9 cellular contexts compared by ENCODE assay signal in genomic region chr6:130223508-130223907, GRCh38. TPM values are rescaled to one million over a fixed set of nuclear protein-coding genes. Genes with fewer than 3 reads are reported as not detected.
DNase-seq lines count a peak whose midpoint lies in the region; ATAC-seq, FAIRE-seq and TF ChIP-seq lines count a peak whose summit lies in the region.
"Had no signal": no experiment of that assay in that cellular context is flagged by ENCODE, and none has a peak within 500 bp of the region (broad histone marks: within the 10 kb centered on the region; RNA-seq: fewer than 3 reads in every experiment).

No MANE protein-coding gene starts in this region.

- H3K27me3 ChIP-seq in CD4-positive, alpha-beta T cell (ENCODE audit: control insufficient read depth, insufficient read depth, low read length): no peaks in the 10 kb centered on the region
- no peaks in the 10 kb centered on the region for H3K27me3 ChIP-seq in KMS-11 (ENCODE audit: insufficient read depth, low read depth)
- H3K27me3 ChIP-seq: right lobe of liver had no signal

- DNase-seq in CD4-positive, alpha-beta T cell: peak; percentile 20 to 65 (median 49)
- DNase-seq in activated T-cell treated with anti-CD3 and anti-CD28 coated beads, Interleukin-2, amount 50 U/mL, for 72 hours: peak; percentile 62 to 64
- DNase-seq in stimulated activated CD4-positive, alpha-beta T cell treated with anti-CD3 and anti-CD28 coated beads, Interleukin-2, amount 100 ng/mL, for 24 hours: peak; percentile 62 to 69
- DNase-seq in RCC 7860 (ENCODE audit: low spot score): no peak
- DNase-seq in DMS153 treated with DMSO at 0.1 percent for 48 hours (lab: John Stamatoyannopoulos, UW; ENCODE audit: unreplicated experiment): no peak
- DNase-seq in left colon: no peak
- DNase-seq: right lobe of liver had no signal

- no peaks in the 10 kb centered on the region for H4K20me1 ChIP-seq in KMS-11 (ENCODE audit: insufficient read depth)

- TF ChIP-seq CTCF in CD4-positive, alpha-beta T cell (IDR thresholded peaks at IDR 0.05): no peak
- peak; percentile 40; the same call in 1 of the 2 replicates for TF ChIP-seq CTCF in KMS-11 (conservative IDR thresholded peaks at IDR 0.05; ENCODE audit: low read depth, low read length)

- peaks cover 41% of the 10 kb centered on the region for H3K4me1 Mint-ChIP-seq in CD4-positive, alpha-beta T cell (ENCODE audit: low read depth)
- peaks cover 26% of the 10 kb centered on the region for H3K4me1 Mint-ChIP-seq in activated T-cell treated with anti-CD3 and anti-CD28 coated beads, Interleukin-2, amount 50 U/mL, for 72 hours (ENCODE audit: low read depth)

- H3K4me1 ChIP-seq in KMS-11 (ENCODE audit: low read depth, poor library complexity, severe bottlenecking): peaks cover 12% of the 10 kb centered on the region
- H3K4me1 ChIP-seq: right lobe of liver had no signal

- H3K79me2 ChIP-seq in KMS-11 (ENCODE audit: insufficient read depth, low read depth): no peaks in the 10 kb centered on the region

- H3K36me3 ChIP-seq in KMS-11 (ENCODE audit: insufficient read depth): no peaks in the 10 kb centered on the region
- H3K36me3 ChIP-seq: right lobe of liver had no signal

- no peak for FAIRE-seq in RCC 7860 (lab: Jason Lieb, UNC)

- H3K27me3 Mint-ChIP-seq in CD4-positive, alpha-beta T cell: no peaks in the 10 kb centered on the region
- H3K27me3 Mint-ChIP-seq in activated T-cell treated with anti-CD3 and anti-CD28 coated beads, Interleukin-2, amount 50 U/mL, for 72 hours (ENCODE audit: low read depth): no peaks in the 10 kb centered on the region

- H3K27ac ChIP-seq in CD4-positive, alpha-beta T cell (ENCODE audit: low read depth, low read length): peak overlapping the region; percentile 13
- no peak overlapping the region; the same call in 1 of the 2 replicates for H3K27ac ChIP-seq in KMS-11
- H3K27ac ChIP-seq: right lobe of liver had no signal

- peak overlapping the region; percentile 37; the same call in 1 of the 2 replicates for H3K4me2 ChIP-seq in KMS-11

- peaks cover 9% of the 10 kb centered on the region for H3K36me3 Mint-ChIP-seq in CD4-positive, alpha-beta T cell (ENCODE audit: low read depth)
- peaks cover 2 to 4% of the 10 kb centered on the region in 2 donors for H3K36me3 Mint-ChIP-seq in activated T-cell treated with anti-CD3 and anti-CD28 coated beads, Interleukin-2, amount 50 U/mL, for 72 hours (ENCODE audit: insufficient read depth in 2 of 2)

- intact Hi-C loops in CD4-positive, alpha-beta T cell (cut with DNase I, micrococcal nuclease): loop anchor here in 1 of 2 experiments (5.0 kb wide), 1 partner anchor 86 kb away; no protein-coding TSS in a partner anchor
- intact Hi-C loops in left colon (cut with DNase I, micrococcal nuclease): no loop called here

- peak overlapping the region; percentile 77 for H3K4me3 Mint-ChIP-seq in CD4-positive, alpha-beta T cell
- peak overlapping the region; percentile 20 to 50 for H3K4me3 Mint-ChIP-seq in activated T-cell treated with anti-CD3 and anti-CD28 coated beads, Interleukin-2, amount 50 U/mL, for 72 hours

- H2AFZ ChIP-seq in KMS-11 (ENCODE audit: low read depth): 0 out of 2 replicates have a peak overlapping the region, but pooled peaks have one; percentile 25

- H3K27ac Mint-ChIP-seq in CD4-positive, alpha-beta T cell: peak overlapping the region; percentile 92
- H3K27ac Mint-ChIP-seq in activated T-cell treated with anti-CD3 and anti-CD28 coated beads, Interleukin-2, amount 50 U/mL, for 72 hours: no peak overlapping the region

- CTCF ChIA-PET in CD4-positive, alpha-beta T cell (lab: Charles Lee): interaction anchor here (0.7 to 1.8 kb wide), 5 partner anchors 8 to 28 kb away, joined by 3 to 8 read pairs (median 5); no protein-coding TSS in a partner anchor

- POLR2A ChIA-PET in CD4-positive, alpha-beta T cell (lab: Charles Lee): interaction anchor here (0.6 to 1.6 kb wide), 13 partner anchors 8 to 204 kb away, joined by 3 to 6 read pairs (median 4); no protein-coding TSS in a partner anchor

- H3K9me3 ChIP-seq in CD4-positive, alpha-beta T cell (ENCODE audit: control insufficient read depth, low read length): no peaks in the 10 kb centered on the region
- H3K9me3 ChIP-seq: right lobe of liver had no signal

- H3K4me3 ChIP-seq in KMS-11 (IDR thresholded peaks at IDR 0.05; ENCODE audit: insufficient read depth, low read depth, low read length): no peak overlapping the region
- H3K4me3 ChIP-seq: right lobe of liver had no signal

- H3K9ac ChIP-seq in KMS-11: no peak overlapping the region

- peaks cover 13% of the 10 kb centered on the region for H3K9me3 Mint-ChIP-seq in CD4-positive, alpha-beta T cell
- peaks cover 2 to 3% of the 10 kb centered on the region in 2 donors for H3K9me3 Mint-ChIP-seq in activated T-cell treated with anti-CD3 and anti-CD28 coated beads, Interleukin-2, amount 50 U/mL, for 72 hours

- ATAC-seq in CD4-positive, alpha-beta T cell (ENCODE audit: poor library complexity): peak; percentile 93
- ATAC-seq in GM21447 (IDR thresholded peaks at IDR 0.05; ENCODE audit: unreplicated experiment) (peak; percentile 98), left colon (no peak)
- peak; percentile 97 to 98 for ATAC-seq in activated T-cell treated with anti-CD3 and anti-CD28 coated beads, Interleukin-2, amount 50 U/mL, for 72 hours (replicated peaks in 1 of 2)

RNA-seq across cellular contexts. Expression of gene SAMD3, which starts 0.8 kb away (rescaled TPM):
- total RNA-seq in CD4-positive, alpha-beta T cell: 10 to 100 TPM; 24.3 to 28.7 TPM
- total RNA-seq in activated T-cell treated with anti-CD3 and anti-CD28 coated beads, Interleukin-2, amount 50 U/mL, for 72 hours: 1 to 10 TPM; 3.8 to 4.6 TPM
- total RNA-seq in left colon: 1 to 10 TPM; 2.0 TPM

Comparison
In these comparisons a context has a peak if more than half of its experiments do, and no peak if none do; other contexts are left out.
1. DNase-seq: peak in CD4-positive, alpha-beta T cell (10 of 10), activated T-cell treated with anti-CD3 and anti-CD28 coated beads, Interleukin-2, amount 50 U/mL, for 72 hours (2 of 2) and stimulated activated CD4-positive, alpha-beta T cell treated with anti-CD3 and anti-CD28 coated beads, Interleukin-2, amount 100 ng/mL, for 24 hours (2 of 2); none in RCC 7860 (single experiment), DMS153 treated with DMSO at 0.1 percent for 48 hours (single experiment) and left colon (0 of 2).
2. RNA of gene SAMD3, which starts 0.8 kb away (total RNA-seq): 24.3 to 28.7 TPM in CD4-positive, alpha-beta T cell; 3.8 to 4.6 TPM in activated T-cell treated with anti-CD3 and anti-CD28 coated beads, Interleukin-2, amount 50 U/mL, for 72 hours and 2.0 TPM in left colon; every median in the first group is over 4 times any median in the second.